In genomic region chr1:162391790-162392563, GRCh38 we compare ENCODE assay signal across 8 cellular contexts. TPM values are rescaled to one million over a fixed set of nuclear protein-coding genes. Genes with fewer than 3 reads are reported as not detected.
A peak's percentile ranks its signal among the peaks of the same experiment; 100 is the strongest.
DNase-seq lines count a peak whose midpoint lies in the region; ATAC-seq and TF ChIP-seq lines count a peak whose summit lies in the region.

No MANE protein-coding gene starts in this region.

- no peaks in the 10 kb centered on the region for H3K79me2 ChIP-seq in GM23338 (replicated peaks; ENCODE audit: insufficient read depth)

- peak; percentile 59 for ATAC-seq in GM23338
- ATAC-seq in GM18873 (IDR thresholded peaks at IDR 0.05; ENCODE audit: low FRiP score, unreplicated experiment), result no peak
- no peak for ATAC-seq in activated naive CD4-positive, alpha-beta T cell treated with anti-CD3 and anti-CD28 coated beads, Interleukin-2, amount 50 U/mL, for 72 hours
- no peak for ATAC-seq in activated T-cell treated with anti-CD3 and anti-CD28 coated beads, Interleukin-2, amount 50 U/mL, for 4 hours

- H3K27ac ChIP-seq in GM23338 (ENCODE audit: low read depth) (no peak overlapping the region), liver (ENCODE audit: low read depth in 1 of 2, low read length in 2 of 2) (no peak overlapping the region)

- H4K20me1 ChIP-seq in GM23338 (replicated peaks; ENCODE audit: insufficient read depth), result no peaks in the 10 kb centered on the region

- H3K36me3 ChIP-seq in GM23338 (ENCODE audit: insufficient read depth) (no peaks in the 10 kb centered on the region), liver (ENCODE audit: control insufficient read depth in 4 of 4, insufficient read depth in 3 of 4, low read depth in 1 of 4, low read length in 3 of 4) (no peaks in the 10 kb centered on the region)

- H3K9ac ChIP-seq in liver (ENCODE audit: low read depth in 1 of 2, low read length in 2 of 2), result no peak overlapping the region

- H3K27me3 Mint-ChIP-seq in GM23338 (ENCODE audit: insufficient read depth, low read depth, poor library complexity), result peaks cover 5% of the 10 kb centered on the region
- peaks cover 26% of the 10 kb centered on the region for H3K27me3 Mint-ChIP-seq in activated T-cell treated with anti-CD3 and anti-CD28 coated beads, Interleukin-2, amount 50 U/mL, for 4 hours (ENCODE audit: low read depth)

- WGBS in liver, result 63% methylated on average over 4 of the region's 4 CpGs

- H3K4me1 Mint-ChIP-seq in GM23338, result peaks cover 33% of the 10 kb centered on the region
- peaks cover 3% of the 10 kb centered on the region for H3K4me1 Mint-ChIP-seq in activated T-cell treated with anti-CD3 and anti-CD28 coated beads, Interleukin-2, amount 50 U/mL, for 4 hours (ENCODE audit: low read depth)

- peak; percentile 84 to 88 for TF ChIP-seq CTCF in GM23338 (conservative IDR thresholded peaks at IDR 0.05; ENCODE audit: low read depth in 2 of 2)
- TF ChIP-seq CTCF in cardiac fibroblast (IDR thresholded peaks at IDR 0.05; ENCODE audit: low read depth, low read length), result peak; percentile 80
- peak; percentile 88 for TF ChIP-seq CTCF in liver (IDR thresholded peaks at IDR 0.05; ENCODE audit: low read depth, low read length, missing input control)

- no peaks in the 10 kb centered on the region for H3K9me3 ChIP-seq in liver (ENCODE audit: control insufficient read depth in 4 of 4, low read length in 3 of 4)

- H3K27me3 ChIP-seq in GM23338 (ENCODE audit: insufficient read depth), result no peaks in the 10 kb centered on the region
- H3K27me3 ChIP-seq in liver (ENCODE audit: control insufficient read depth in 4 of 4, insufficient read depth in 4 of 4, low read length in 3 of 4), result no peaks in the 10 kb centered on the region

- no peaks in the 10 kb centered on the region for H3K9me2 ChIP-seq in GM23338 (ENCODE audit: insufficient read depth)

- no peak overlapping the region for H3K4me3 Mint-ChIP-seq in GM23338
- H3K4me3 Mint-ChIP-seq in activated T-cell treated with anti-CD3 and anti-CD28 coated beads, Interleukin-2, amount 50 U/mL, for 4 hours, result no peak overlapping the region

- H3K4me2 ChIP-seq in GM23338, result no peak overlapping the region

- peak; percentile 91 to 93 for TF ChIP-seq RAD21 in liver (IDR thresholded peaks at IDR 0.05)

- no peak overlapping the region; the same call in 1 of the 2 replicates for H3K27ac Mint-ChIP-seq in GM23338
- no peak overlapping the region for H3K27ac Mint-ChIP-seq in activated naive CD4-positive, alpha-beta T cell treated with anti-CD3 and anti-CD28 coated beads, Interleukin-2, amount 50 U/mL, for 72 hours

- H3K4me3 ChIP-seq in GM23338 (no peak overlapping the region), cardiac fibroblast (replicated peaks in 1 of 2; ENCODE audit: low read depth in 2 of 2, low read length in 2 of 2) (no peak overlapping the region), liver (ENCODE audit: low read depth in 1 of 3, low read length in 3 of 3) (no peak overlapping the region)

- H3K4me1 ChIP-seq in GM23338 (ENCODE audit: insufficient read depth) (peaks cover 4% of the 10 kb centered on the region; the same call in 1 of the 2 replicates), liver (ENCODE audit: control insufficient read depth in 4 of 4, insufficient read depth in 4 of 4, low read length in 3 of 4) (peaks cover 7 to 29% (median 17%) of the 10 kb centered on the region in 4 donors)

- no peaks in the 10 kb centered on the region for H3K36me3 Mint-ChIP-seq in GM23338 (ENCODE audit: low read depth)
- no peaks in the 10 kb centered on the region for H3K36me3 Mint-ChIP-seq in activated naive CD4-positive, alpha-beta T cell treated with anti-CD3 and anti-CD28 coated beads, Interleukin-2, amount 50 U/mL, for 72 hours
- H3K36me3 Mint-ChIP-seq in activated T-cell treated with anti-CD3 and anti-CD28 coated beads, Interleukin-2, amount 50 U/mL, for 4 hours (ENCODE audit: insufficient read depth), result no peaks in the 10 kb centered on the region

- DNase-seq in COLO668 (lab: John Stamatoyannopoulos, UW; ENCODE audit: unreplicated experiment), result peak; percentile 26
- peak; percentile 67 for DNase-seq in GM23338 (ENCODE audit: low spot score)
- DNase-seq in NCI-H748 (lab: John Stamatoyannopoulos, UW; ENCODE audit: unreplicated experiment), result peak; percentile 42
- peak; percentile 70 to 74 for DNase-seq in cardiac fibroblast (ENCODE audit: low read depth in 2 of 2)
- no peak for DNase-seq in activated naive CD4-positive, alpha-beta T cell treated with anti-CD3 and anti-CD28 coated beads, Interleukin-2, amount 50 U/mL, for 72 hours (ENCODE audit: low spot score in 2 of 2)
- DNase-seq in activated T-cell treated with anti-CD3 and anti-CD28 coated beads, Interleukin-2, amount 50 U/mL, for 4 hours, result no peak

- H3F3A ChIP-seq in GM23338 (replicated peaks; ENCODE audit: low read depth), result no peaks in the 10 kb centered on the region

- H3K9me3 Mint-ChIP-seq in GM23338, result no peaks in the 10 kb centered on the region
- no peaks in the 10 kb centered on the region for H3K9me3 Mint-ChIP-seq in activated naive CD4-positive, alpha-beta T cell treated with anti-CD3 and anti-CD28 coated beads, Interleukin-2, amount 50 U/mL, for 72 hours
- no peaks in the 10 kb centered on the region for H3K9me3 Mint-ChIP-seq in activated T-cell treated with anti-CD3 and anti-CD28 coated beads, Interleukin-2, amount 50 U/mL, for 4 hours

- H2AFZ ChIP-seq in GM23338, result no peak overlapping the region

TF ChIP-seq in liver, 16 proteins besides CTCF, POLR2A, EP300 and RAD21:
- TF ChIP-seq RXRA (IDR thresholded peaks at IDR 0.05) (peak in 1 of 2 donors; percentile 8), HNF4G (IDR thresholded peaks at IDR 0.05) (no peak), JUND (IDR thresholded peaks at IDR 0.05) (no peak), TAF1 (conservative IDR thresholded peaks at IDR 0.05) (no peak), MAX (IDR thresholded peaks at IDR 0.05) (peak; percentile 41), HNF4A (conservative IDR thresholded peaks at IDR 0.05) (peak in 1 of 2 donors; percentile 11), EGR1 (IDR thresholded peaks at IDR 0.05; ENCODE audit: low read depth in 2 of 2) (peak in 1 of 2 donors; percentile 22)
TF ChIP-seq in liver: peak in this region for 4.

RNA-seq across cellular contexts. Expression of gene C1orf226, which starts 10.4 kb away (rescaled TPM):
- 7.9 and 12.5 TPM in 2 replicates for total RNA-seq in GM23338 (2014; rRNA removed; shearing (Covaris generic))
- polyA plus RNA-seq in GM23338 (2016; fragmentation: Nextera tagmentation; extraction: Ambion mirVana), result 2.3 and 2.7 TPM in 2 replicates
- 10 to 100 TPM in 1 of 2 donors, 1 to 10 TPM in 1; 2.2 to 25.2 TPM for total RNA-seq in liver
- polyA plus RNA-seq in liver, result 10 to 100 TPM in 1 of 2 donors, 1 to 10 TPM in 1; 4.8 to 16.9 TPM
- total RNA-seq in activated naive CD4-positive, alpha-beta T cell treated with anti-CD3 and anti-CD28 coated beads, Interleukin-2, amount 50 U/mL, for 72 hours, result under 1 TPM; 0.14 TPM
- under 1 TPM in 2 of 3 donors, not detected in 1; 0.10 to 0.11 TPM for total RNA-seq in activated T-cell treated with anti-CD3 and anti-CD28 coated beads, Interleukin-2, amount 50 U/mL, for 4 hours

RNA-seq across cellular contexts. Expression of gene SPATA46, which starts 15.3 kb away (rescaled TPM):
- total RNA-seq in GM23338 (2014; rRNA removed; shearing (Covaris generic)), result not detected in 2 replicates
- not detected in 2 replicates for polyA plus RNA-seq in GM23338 (2016; fragmentation: Nextera tagmentation; extraction: Ambion mirVana)
- not detected for total RNA-seq in liver
- polyA plus RNA-seq in liver, result under 1 TPM; 0.06 to 0.17 TPM
- total RNA-seq in activated naive CD4-positive, alpha-beta T cell treated with anti-CD3 and anti-CD28 coated beads, Interleukin-2, amount 50 U/mL, for 72 hours, result not detected
- not detected for total RNA-seq in activated T-cell treated with anti-CD3 and anti-CD28 coated beads, Interleukin-2, amount 50 U/mL, for 4 hours

RNA-seq across cellular contexts. Expression of gene SH2D1B, which starts 20.0 kb away (rescaled TPM):
- total RNA-seq in GM23338 (2014; rRNA removed; shearing (Covaris generic)), result not detected in 2 replicates
- polyA plus RNA-seq in GM23338 (2016; fragmentation: Nextera tagmentation; extraction: Ambion mirVana) (not detected in 2 replicates), liver (under 1 TPM; 0.17 to 0.28 TPM)
- under 1 TPM; 0.33 to 0.84 TPM for total RNA-seq in liver
- under 1 TPM in 1 of 2 donors, not detected in 1; 0.18 TPM for total RNA-seq in activated naive CD4-positive, alpha-beta T cell treated with anti-CD3 and anti-CD28 coated beads, Interleukin-2, amount 50 U/mL, for 72 hours
- total RNA-seq in activated T-cell treated with anti-CD3 and anti-CD28 coated beads, Interleukin-2, amount 50 U/mL, for 4 hours, result under 1 TPM in 1 of 3 donors, not detected in 2; 0.11 TPM

Comparison
In these comparisons a context has a peak if more than half of its experiments do, and no peak if none do; other contexts are left out.
1. DNase-seq: peak in COLO668 (single experiment), GM23338 (single experiment), NCI-H748 (single experiment) and cardiac fibroblast (2 of 2); none in activated naive CD4-positive, alpha-beta T cell treated with anti-CD3 and anti-CD28 coated beads, Interleukin-2, amount 50 U/mL, for 72 hours (0 of 2) and activated T-cell treated with anti-CD3 and anti-CD28 coated beads, Interleukin-2, amount 50 U/mL, for 4 hours (single experiment).
2. Peak in every context shown above with its lines, with median percentiles within 50 percentile points of each other: CTCF ChIP-seq.